24 cellular contexts compared by ENCODE assay signal in genomic region chr6:878179-878578, GRCh38.
DNase-seq lines count a peak whose midpoint lies in the region; FAIRE-seq and TF ChIP-seq lines count a peak whose summit lies in the region.
"Had no signal": no experiment of that assay in that cellular context is flagged by ENCODE, and none has a peak within 500 bp of the region (broad histone marks: within the 10 kb centered on the region; RNA-seq: fewer than 3 reads in every experiment).

No MANE protein-coding gene starts in this region.

- H3K4ac ChIP-seq in H9 (ENCODE audit: low read depth, low read length): no peak overlapping the region

- no peak overlapping the region for H3K23ac ChIP-seq in H9 (ENCODE audit: insufficient read length, low read depth, low read length)

- no peaks in the 10 kb centered on the region for H3K79me1 ChIP-seq in H9 (ENCODE audit: insufficient read depth, low read depth, low read length, poor library complexity, severe bottlenecking)

- H3K79me2 ChIP-seq in H9 (ENCODE audit: insufficient read depth, low read length): no peaks in the 10 kb centered on the region; the same call in 1 of the 2 replicates

- no peak overlapping the region for H3K27ac ChIP-seq in H9 (ENCODE audit: insufficient read length, low read depth, low read length)
- H3K27ac ChIP-seq: BLaER1 treated with 17β-estradiol and CSF1 and Interleukin-3, amounts not matched to agents 10 nM and 100 nM; PC-9 had no signal

- H3K27me3 ChIP-seq in bronchial epithelial cell (ENCODE audit: control insufficient read depth, insufficient read depth, low read length) (peaks cover 3% of the 10 kb centered on the region), H9 (ENCODE audit: insufficient read depth, low read length) (no peaks in the 10 kb centered on the region)
- H3K27me3 ChIP-seq: BLaER1 treated with 17β-estradiol and CSF1 and Interleukin-3, amounts not matched to agents 10 nM and 100 nM; MG63 had no signal

- no peaks in the 10 kb centered on the region for H3K9me3 Mint-ChIP-seq in H9
- H3K9me3 Mint-ChIP-seq: CD4-positive, alpha-beta memory T cell; GM23338 had no signal

- no peaks in the 10 kb centered on the region for H3K9me3 ChIP-seq in H9 (ENCODE audit: control insufficient read depth, low read depth, low read length)
- H3K9me3 ChIP-seq: BLaER1 treated with 17β-estradiol and CSF1 and Interleukin-3, amounts not matched to agents 10 nM and 100 nM; Caco-2; MG63 had no signal

- no peak for TF ChIP-seq POLR2A in NB4 (IDR thresholded peaks at IDR 0.05; ENCODE audit: extremely low read depth, insufficient read length)

- H2BK12ac ChIP-seq in H9 (ENCODE audit: insufficient read length, low read depth, low read length): no peak overlapping the region

- peaks cover 5 to 6% of the 10 kb centered on the region in 2 experiments for H3K4me1 Mint-ChIP-seq in H9
- H3K4me1 Mint-ChIP-seq: CD4-positive, alpha-beta memory T cell had no signal

- TF ChIP-seq EP300 in Ishikawa (IDR thresholded peaks at IDR 0.05; ENCODE audit: borderline replicate concordance): no peak

- no peak overlapping the region for H4K8ac ChIP-seq in H9 (replicated peaks; ENCODE audit: insufficient read length, low read depth, low read length)

- H3K14ac ChIP-seq in H9 (ENCODE audit: insufficient read depth, low read length): no peak overlapping the region

- H4K5ac ChIP-seq in H9 (ENCODE audit: insufficient read length, low read depth, low read length): no peak overlapping the region

- H3K27me3 Mint-ChIP-seq in H9 (ENCODE audit: low read depth): peaks cover 4% of the 10 kb centered on the region; the same call in 1 of the 2 replicates

- H3K4me3 Mint-ChIP-seq in H9: no peak overlapping the region
- H3K4me3 Mint-ChIP-seq: CD4-positive, alpha-beta memory T cell; GM23338 had no signal

- no peak overlapping the region for H2BK120ac ChIP-seq in H9 (ENCODE audit: low read depth, low read length, poor library complexity, severe bottlenecking)

- H3K36me3 Mint-ChIP-seq in H9 (ENCODE audit: insufficient read depth in 1 of 3, low read depth in 3 of 3): no peaks in the 10 kb centered on the region
- H3K36me3 Mint-ChIP-seq: CD4-positive, alpha-beta memory T cell had no signal

- H4K20me1 ChIP-seq in H9 (ENCODE audit: control insufficient read depth, insufficient read depth, insufficient read length): no peaks in the 10 kb centered on the region
- H4K20me1 ChIP-seq: BLaER1 treated with 17β-estradiol and CSF1 and Interleukin-3, amounts not matched to agents 10 nM and 100 nM had no signal

- no peak overlapping the region for H3K9ac ChIP-seq in H9 (ENCODE audit: extremely low read depth, insufficient read length, low read length)
- H3K9ac ChIP-seq: BLaER1 treated with 17β-estradiol and CSF1 and Interleukin-3, amounts not matched to agents 10 nM and 100 nM had no signal

- no peak overlapping the region for H2AFZ ChIP-seq in H9 (ENCODE audit: low read length)
- H2AFZ ChIP-seq: GM23338, PC-9 had no signal

- H3K18ac ChIP-seq in H9 (ENCODE audit: insufficient read length, low read depth, low read length): no peak overlapping the region

- H3K4me3 ChIP-seq in NB4 (ENCODE audit: low read depth, low read length): no peak overlapping the region
- H3K4me3 ChIP-seq in bronchial epithelial cell (ENCODE audit: low read depth, low read length): no peak overlapping the region
- H3K4me3 ChIP-seq: BLaER1 treated with 17β-estradiol and CSF1 and Interleukin-3, amounts not matched to agents 10 nM and 100 nM; GM12878; GM23338; MG63; PC-9 had no signal

- no peak overlapping the region for H2BK20ac ChIP-seq in H9 (ENCODE audit: low read depth, low read length, poor library complexity, severe bottlenecking)

- no CpG with 5 or more reads among the region's 11 CpGs for WGBS in H9 (ENCODE audit: extremely low coverage, insufficient read length, low lambda C conversion rate)

- no peak for TF ChIP-seq RAD21 in Ishikawa (IDR thresholded peaks at IDR 0.05; ENCODE audit: low read depth)

- no peak overlapping the region for H3K56ac ChIP-seq in H9 (ENCODE audit: insufficient read length, low read depth, low read length)

- H3K4me2 ChIP-seq in H9 (ENCODE audit: insufficient read depth, insufficient read length, low read length): no peak overlapping the region
- H3K4me2 ChIP-seq: GM23338, PC-9 had no signal

- no peaks in the 10 kb centered on the region for H3K36me3 ChIP-seq in bronchial epithelial cell (ENCODE audit: control insufficient read depth, insufficient read depth, low read length)
- H3K36me3 ChIP-seq: BLaER1 treated with 17β-estradiol and CSF1 and Interleukin-3, amounts not matched to agents 10 nM and 100 nM; MG63 had no signal

- TF ChIP-seq CTCF in NB4 (IDR thresholded peaks at IDR 0.05; ENCODE audit: low read depth, low read length) (no peak), bronchial epithelial cell (IDR thresholded peaks at IDR 0.05; ENCODE audit: insufficient read depth, low read length, severe bottlenecking) (no peak), H9 (conservative IDR thresholded peaks at IDR 0.05) (no peak)

- H3K27ac Mint-ChIP-seq in H9: no peak overlapping the region
- H3K27ac Mint-ChIP-seq: CD4-positive, alpha-beta memory T cell; GM23338 had no signal

- H3K23me2 ChIP-seq in H9 (ENCODE audit: insufficient read length, low read depth, low read length, poor library complexity, severe bottlenecking): no peaks in the 10 kb centered on the region

- no peak overlapping the region for H2BK15ac ChIP-seq in H9 (ENCODE audit: low read depth, low read length)

- no peaks in the 10 kb centered on the region for H3K4me1 ChIP-seq in H9 (ENCODE audit: insufficient read depth, low read length)
- H3K4me1 ChIP-seq: Caco-2 had no signal

- no peak for FAIRE-seq in bronchial epithelial cell (lab: Jason Lieb, UNC)
- FAIRE-seq: GM12878 had no signal

- H2BK5ac ChIP-seq in H9 (ENCODE audit: insufficient read length, low read length): no peak overlapping the region

- DNase-seq in NB4 (ENCODE audit: low read depth) (peak; percentile 36), bronchial epithelial cell (ENCODE audit: low read depth) (peak; percentile 9), H9 (no peak), DMS153 (lab: John Stamatoyannopoulos, UW) (no peak)
- no peak for DNase-seq in activated CD4-positive, CD25-positive, alpha-beta regulatory T cell treated with anti-CD3 and anti-CD28 coated beads, Interleukin-2, amount 50 U/mL, for 72 hours
- DNase-seq in activated CD4-positive, alpha-beta T cell treated with anti-CD3 and anti-CD28 coated beads for 1 hour: no peak
- DNase-seq: ACHN; Caco-2; CD4-positive, alpha-beta memory T cell; DMS 273 treated with DMSO at 0.1 percent for 48 hours; DND-41; MG63; NCI-H1105 treated with DMSO at 0.1 percent for 48 hours; NCI-H2029 treated with DMSO at 0.1 percent for 48 hours; NCI-H345; NCI-H524 treated with DMSO at 0.1 percent for 48 hours; NCI-H82; PC-9; RPMI8226; SHP77 had no signal

- no peak overlapping the region for H4K91ac ChIP-seq in H9 (ENCODE audit: insufficient read length, low read depth, low read length)

- no peak overlapping the region for H2AK5ac ChIP-seq in H9 (ENCODE audit: insufficient read length, low read length)

- no peak overlapping the region for H3T11ph ChIP-seq in H9 (ENCODE audit: low read length)

TF ChIP-seq in Ishikawa, 13 proteins besides CTCF, POLR2A, EP300 and RAD21:
- no peak for TF ChIP-seq EGR1 (IDR thresholded peaks at IDR 0.05)
- TF ChIP-seq CEBPB (IDR thresholded peaks at IDR 0.05): peak; percentile 40; the same call in 1 of the 2 replicates

Comparison
In these comparisons a context has a peak if more than half of its experiments do, and no peak if none do; other contexts are left out.
1. DNase-seq: peak in NB4 (single experiment) and bronchial epithelial cell (single experiment); none in activated CD4-positive, CD25-positive, alpha-beta regulatory T cell treated with anti-CD3 and anti-CD28 coated beads, Interleukin-2, amount 50 U/mL, for 72 hours (single experiment), activated CD4-positive, alpha-beta T cell treated with anti-CD3 and anti-CD28 coated beads for 1 hour (single experiment), H9 (single experiment) and DMS153 (single experiment).